ENCODE assay signal across 1 cellular context in genomic region chr10:124470544-124471449, GRCh38.
TF ChIP-seq lines count a peak whose summit lies in the region.

No MANE protein-coding gene starts in this region.

TF ChIP-seq in liver, 16 proteins besides CTCF, POLR2A, EP300 and RAD21 (continued from another document):
- peak; percentile 66 for TF ChIP-seq REST (IDR thresholded peaks at IDR 0.05)
- TF ChIP-seq NR2F2 (IDR thresholded peaks at IDR 0.05), result peak; percentile 85
- peak; percentile 90 for TF ChIP-seq FOXA2 (IDR thresholded peaks at IDR 0.05)
- TF ChIP-seq MAX (IDR thresholded peaks at IDR 0.05), result peak; percentile 90
- peak; percentile 91 for TF ChIP-seq HNF4G (IDR thresholded peaks at IDR 0.05)
TF ChIP-seq in liver: peak in this region for 14.
